ENCODE assay signal across 8 cellular contexts in the genomic region with DNA sequence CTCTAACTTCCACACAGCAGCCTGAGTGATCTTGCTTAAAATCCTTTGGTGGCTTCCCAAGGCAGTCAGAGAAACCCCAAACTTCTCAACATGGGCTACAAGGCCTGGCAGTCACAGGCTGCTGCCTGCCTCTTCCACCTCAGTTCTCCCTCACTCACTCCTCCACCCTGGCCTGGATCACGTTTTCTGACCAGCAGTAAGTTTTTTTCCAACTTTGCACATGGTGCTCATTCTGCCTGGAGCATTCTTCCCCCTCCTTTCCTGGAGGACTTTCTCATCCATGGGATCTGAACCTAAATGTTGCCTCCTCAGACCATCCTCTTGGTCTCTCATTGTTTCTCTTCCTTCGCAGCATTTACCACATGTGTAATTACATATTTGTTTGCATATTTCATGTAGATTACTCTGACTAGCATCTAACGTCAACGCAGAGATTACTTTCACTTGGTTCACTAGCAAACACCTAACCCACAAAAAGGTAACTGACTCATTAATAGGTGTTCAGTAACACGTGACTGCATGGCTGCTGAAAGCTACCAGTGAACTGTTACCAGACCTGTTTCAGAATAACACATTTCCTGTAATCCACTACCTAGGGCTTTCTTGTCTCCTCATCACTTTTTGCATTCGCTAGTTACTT. TPM values are rescaled to one million over a fixed set of nuclear protein-coding genes. Genes with fewer than 3 reads are reported as not detected.
DNase-seq lines count a peak whose midpoint lies in the region; ATAC-seq and TF ChIP-seq lines count a peak whose summit lies in the region.

No MANE protein-coding gene starts in this region.

- peaks cover 66% of the 10 kb centered on the region for H3K4me1 Mint-ChIP-seq in activated CD4-positive, alpha-beta T cell treated with anti-CD3 and anti-CD28 coated beads, Interleukin-2, amount 10 ng/mL, durations not matched to agents 24 days and 14 days

- H3K36me3 ChIP-seq in left lung (peaks cover 0 to 19% of the 10 kb centered on the region in 2 donors), tibial nerve (peaks cover 0 to 8% (median 0%) of the 10 kb centered on the region in 3 donors), sigmoid colon (peaks cover 0 to 7% (median 0%) of the 10 kb centered on the region in 4 donors)

- H3K9me3 Mint-ChIP-seq in activated CD4-positive, alpha-beta T cell treated with anti-CD3 and anti-CD28 coated beads, Interleukin-2, amount 10 ng/mL, durations not matched to agents 24 days and 14 days, result no peaks in the 10 kb centered on the region

- H3K4me3 ChIP-seq in left lung, result no peak overlapping the region
- H3K4me3 ChIP-seq in tibial nerve, result no peak overlapping the region
- H3K4me3 ChIP-seq in sigmoid colon, result no peak overlapping the region

- H3K27me3 ChIP-seq in left lung, result no peaks in the 10 kb centered on the region
- H3K27me3 ChIP-seq in tibial nerve, result no peaks in the 10 kb centered on the region
- H3K27me3 ChIP-seq in sigmoid colon, result no peaks in the 10 kb centered on the region

- TF ChIP-seq CTCF in left lung (IDR thresholded peaks at IDR 0.05), result no peak
- no peak for TF ChIP-seq CTCF in tibial nerve (IDR thresholded peaks at IDR 0.05)
- no peak for TF ChIP-seq CTCF in sigmoid colon (IDR thresholded peaks at IDR 0.05)

- TF ChIP-seq POLR2A in tibial nerve (IDR thresholded peaks at IDR 0.05), result no peak
- no peak for TF ChIP-seq POLR2A in sigmoid colon (IDR thresholded peaks at IDR 0.05)

- H3K27ac ChIP-seq in left lung, result no peak overlapping the region
- H3K27ac ChIP-seq in tibial nerve, result no peak overlapping the region
- H3K27ac ChIP-seq in sigmoid colon, result no peak overlapping the region

- no peaks in the 10 kb centered on the region for H3K9me3 ChIP-seq in left lung
- H3K9me3 ChIP-seq in tibial nerve, result no peaks in the 10 kb centered on the region
- no peaks in the 10 kb centered on the region for H3K9me3 ChIP-seq in sigmoid colon

- H3K4me3 Mint-ChIP-seq in activated CD4-positive, alpha-beta T cell treated with anti-CD3 and anti-CD28 coated beads, Interleukin-2, amount 10 ng/mL, durations not matched to agents 24 days and 14 days, result peak overlapping the region; percentile 68

- intact Hi-C loops in activated CD4-positive, alpha-beta T cell treated with anti-CD3 and anti-CD28 coated beads, Interleukin-2, amount 10 ng/mL, durations not matched to agents 24 days and 14 days (cut with micrococcal nuclease), result loop anchor here (1.0 kb wide), 1 partner anchor 11 kb away; no protein-coding TSS in a partner anchor
- intact Hi-C loops in left lung (cut with DNase I), result no loop called here
- intact Hi-C loops in sigmoid colon (cut with DNase I), result no loop called here

- peak overlapping the region; percentile 79 for H3K27ac Mint-ChIP-seq in activated CD4-positive, alpha-beta T cell treated with anti-CD3 and anti-CD28 coated beads, Interleukin-2, amount 10 ng/mL, durations not matched to agents 24 days and 14 days

- H3K27me3 Mint-ChIP-seq in activated CD4-positive, alpha-beta T cell treated with anti-CD3 and anti-CD28 coated beads, Interleukin-2, amount 10 ng/mL, durations not matched to agents 24 days and 14 days, result no peaks in the 10 kb centered on the region

- ATAC-seq in GM19324 (IDR thresholded peaks at IDR 0.05; ENCODE audit: low FRiP score, unreplicated experiment), result peak; percentile 73
- ATAC-seq in HG03064 (IDR thresholded peaks at IDR 0.05; ENCODE audit: low read depth, unreplicated experiment), result peak; percentile 45
- ATAC-seq in left lung, result peak; percentile 22

- no peak for TF ChIP-seq EP300 in tibial nerve (IDR thresholded peaks at IDR 0.05)
- no peak for TF ChIP-seq EP300 in sigmoid colon (IDR thresholded peaks at IDR 0.05)

- DNase-seq in activated CD4-positive, alpha-beta T cell treated with anti-CD3 and anti-CD28 coated beads, Interleukin-2, amount 10 ng/mL, durations not matched to agents 24 days and 14 days, result peak; percentile 85
- DNase-seq in left lung (no peak), tibial nerve (ENCODE audit: low spot score in 2 of 2) (no peak), sigmoid colon (no peak), SHP77 treated with DMSO at 0.1 percent for 48 hours (lab: John Stamatoyannopoulos, UW) (no peak), AG20443 (ENCODE audit: low spot score) (no peak)

- H3K36me3 Mint-ChIP-seq in activated CD4-positive, alpha-beta T cell treated with anti-CD3 and anti-CD28 coated beads, Interleukin-2, amount 10 ng/mL, durations not matched to agents 24 days and 14 days (ENCODE audit: low read depth), result peaks cover 37% of the 10 kb centered on the region

- peaks cover 16 to 96% of the 10 kb centered on the region in 2 donors for H3K4me1 ChIP-seq in left lung
- H3K4me1 ChIP-seq in tibial nerve, result peaks cover 0 to 86% (median 43%) of the 10 kb centered on the region in 4 donors
- H3K4me1 ChIP-seq in sigmoid colon, result peaks cover 0 to 98% (median 87%) of the 10 kb centered on the region in 4 donors

- 85 to 91% methylated on average over 6 of the region's 6 CpGs for WGBS in tibial nerve, 2 donors
- WGBS in sigmoid colon, 2 donors, result 48 to 67% methylated on average over 6 of the region's 6 CpGs

RNA-seq across cellular contexts. Expression of a gene that starts 17.1 kb away (rescaled TPM):
- total RNA-seq in activated CD4-positive, alpha-beta T cell treated with anti-CD3 and anti-CD28 coated beads, Interleukin-2, amount 10 ng/mL, durations not matched to agents 24 days and 14 days, result 51.1 and 52.3 TPM in 2 replicates
- total RNA-seq in left lung (10 to 100 TPM; 41.5 to 55.0 TPM), tibial nerve (10 to 100 TPM; 40.2 to 57.2 (median 45.1) TPM), sigmoid colon (100 to 1,000 TPM in 2 of 4 donors, 10 to 100 TPM in 2; 72.8 to 120 (median 96.4) TPM)
- polyA plus RNA-seq in sigmoid colon, result 10 to 100 TPM; 33.1 to 62.9 (median 39.6) TPM

Comparison
In these comparisons a context has a peak if more than half of its experiments do, and no peak if none do; other contexts are left out.
1. ATAC-seq: peak in every context shown above with its lines; median percentile 73 in GM19324; 45 in HG03064; 22 in left lung.